Comparison of ENCODE assay signal across 18 cellular contexts in genomic region chr2:131645177-131645765, GRCh38.
DNase-seq lines count a peak whose midpoint lies in the region; FAIRE-seq and TF ChIP-seq lines count a peak whose summit lies in the region.
"Had no signal": no experiment of that assay in that cellular context is flagged by ENCODE, and none has a peak within 500 bp of the region (broad histone marks: within the 10 kb centered on the region; RNA-seq: fewer than 3 reads in every experiment).

No MANE protein-coding gene starts in this region.

- FAIRE-seq in HTR-8/SVneo (lab: Jason Lieb, UNC), result peak; percentile 74
- peak; percentile 92 for FAIRE-seq in urothelium cell line (lab: Jason Lieb, UNC)
- FAIRE-seq: A204.1, D721Med, GM12892, GM18507 had no signal

- H3K4me3 ChIP-seq in CD8-positive, alpha-beta memory T cell (ENCODE audit: low read length), result no peak overlapping the region
- H3K4me3 ChIP-seq: GM23338 had no signal

- H3K27me3 ChIP-seq in H9 (ENCODE audit: insufficient read depth, low read length), result no peaks in the 10 kb centered on the region
- no peaks in the 10 kb centered on the region for H3K27me3 ChIP-seq in CD8-positive, alpha-beta memory T cell (ENCODE audit: insufficient read depth, low read length, poor library complexity, severe bottlenecking)
- H3K27me3 ChIP-seq: BE2C had no signal

- H2BK12ac ChIP-seq in H9 (ENCODE audit: insufficient read length, low read depth, low read length), result no peak overlapping the region

- H3K36me3 Mint-ChIP-seq in H9 (ENCODE audit: insufficient read depth in 1 of 3, low read depth in 3 of 3), result no peaks in the 10 kb centered on the region
- no peaks in the 10 kb centered on the region for H3K36me3 Mint-ChIP-seq in neural crest cell (ENCODE audit: low read depth)
- H3K36me3 Mint-ChIP-seq in CD8-positive, alpha-beta memory T cell, result no peaks in the 10 kb centered on the region
- H3K36me3 Mint-ChIP-seq: CD4-positive, CD25-positive, alpha-beta regulatory T cell had no signal

- peak overlapping the region; percentile 5 for H4K8ac ChIP-seq in H9 (replicated peaks; ENCODE audit: insufficient read length, low read depth, low read length)

- no peak overlapping the region for H2BK20ac ChIP-seq in H9 (ENCODE audit: low read depth, low read length, poor library complexity, severe bottlenecking)

- H3K23ac ChIP-seq in H9 (ENCODE audit: insufficient read length, low read depth, low read length), result no peak overlapping the region

- no peak overlapping the region for H3K14ac ChIP-seq in H9 (ENCODE audit: insufficient read depth, low read length)

- CTCF ChIA-PET in CD8-positive, alpha-beta memory T cell (lab: Charles Lee), result no interaction called here

- H2AK5ac ChIP-seq in H9 (ENCODE audit: insufficient read length, low read length), result no peak overlapping the region

- H3K27me3 Mint-ChIP-seq in H9 (ENCODE audit: low read depth), result peaks cover 9% of the 10 kb centered on the region
- peaks cover 8% of the 10 kb centered on the region for H3K27me3 Mint-ChIP-seq in neural crest cell (ENCODE audit: low read depth)
- peaks cover 12 to 47% of the 10 kb centered on the region in 2 donors for H3K27me3 Mint-ChIP-seq in CD8-positive, alpha-beta memory T cell

- H3K23me2 ChIP-seq in H9 (ENCODE audit: insufficient read length, low read depth, low read length, poor library complexity, severe bottlenecking), result no peaks in the 10 kb centered on the region

- H3T11ph ChIP-seq in H9 (ENCODE audit: low read length), result no peak overlapping the region

- H3K27ac Mint-ChIP-seq in H9 (no peak overlapping the region), neural crest cell (ENCODE audit: unreplicated experiment) (peak overlapping the region; percentile 3)
- H3K27ac Mint-ChIP-seq in CD8-positive, alpha-beta memory T cell, result no peak overlapping the region
- H3K27ac Mint-ChIP-seq: CD4-positive, CD25-positive, alpha-beta regulatory T cell; GM23338 had no signal

- H4K20me1 ChIP-seq in H9 (ENCODE audit: control insufficient read depth, insufficient read depth, insufficient read length), result no peaks in the 10 kb centered on the region

- H3K4me3 Mint-ChIP-seq in H9 (no peak overlapping the region), neural crest cell (no peak overlapping the region)
- no peak overlapping the region for H3K4me3 Mint-ChIP-seq in CD8-positive, alpha-beta memory T cell
- H3K4me3 Mint-ChIP-seq: CD4-positive, CD25-positive, alpha-beta regulatory T cell; GM23338 had no signal

- no peak overlapping the region for H2BK5ac ChIP-seq in H9 (ENCODE audit: insufficient read length, low read length)

- H3K9me3 Mint-ChIP-seq in H9 (peaks cover 0 to 3% of the 10 kb centered on the region in 2 experiments; a peak in 2 of 5 replicates), neural crest cell (peaks cover 4% of the 10 kb centered on the region)
- no peaks in the 10 kb centered on the region for H3K9me3 Mint-ChIP-seq in CD8-positive, alpha-beta memory T cell
- H3K9me3 Mint-ChIP-seq: CD4-positive, CD25-positive, alpha-beta regulatory T cell; GM23338 had no signal

- H2BK15ac ChIP-seq in H9 (ENCODE audit: low read depth, low read length), result no peak overlapping the region

- no peaks in the 10 kb centered on the region for H3K79me1 ChIP-seq in H9 (ENCODE audit: insufficient read depth, low read depth, low read length, poor library complexity, severe bottlenecking)

- H3K9me3 ChIP-seq in H9 (ENCODE audit: control insufficient read depth, low read depth, low read length), result no peaks in the 10 kb centered on the region
- H3K9me3 ChIP-seq in CD8-positive, alpha-beta memory T cell (ENCODE audit: low read length), result no peaks in the 10 kb centered on the region
- H3K9me3 ChIP-seq: BE2C, Caco-2 had no signal

- H3K27ac ChIP-seq in H9 (ENCODE audit: insufficient read length, low read depth, low read length), result no peak overlapping the region
- no peak overlapping the region for H3K27ac ChIP-seq in CD8-positive, alpha-beta memory T cell (ENCODE audit: low read depth, low read length)

- H3K36me3 ChIP-seq in CD8-positive, alpha-beta memory T cell (ENCODE audit: insufficient read depth, low read length), result no peaks in the 10 kb centered on the region
- H3K36me3 ChIP-seq: BE2C had no signal

- H3K79me2 ChIP-seq in H9 (ENCODE audit: insufficient read depth, low read length), result no peaks in the 10 kb centered on the region

- H3K4me2 ChIP-seq in H9 (ENCODE audit: insufficient read depth, insufficient read length, low read length), result no peak overlapping the region
- H3K4me2 ChIP-seq: GM23338 had no signal

- H2BK120ac ChIP-seq in H9 (ENCODE audit: low read depth, low read length, poor library complexity, severe bottlenecking), result no peak overlapping the region

- no peaks in the 10 kb centered on the region for H3K4me1 ChIP-seq in H9 (ENCODE audit: insufficient read depth, low read length)
- H3K4me1 ChIP-seq in CD8-positive, alpha-beta memory T cell (ENCODE audit: insufficient read depth, low read length), result no peaks in the 10 kb centered on the region
- H3K4me1 ChIP-seq: BE2C, Caco-2 had no signal

- WGBS in H9 (ENCODE audit: extremely low coverage, insufficient read length, low lambda C conversion rate), result no CpG with 5 or more reads among the region's 14 CpGs

- H4K5ac ChIP-seq in H9 (ENCODE audit: insufficient read length, low read depth, low read length), result no peak overlapping the region

- no peak overlapping the region for H3K4ac ChIP-seq in H9 (ENCODE audit: low read depth, low read length)

- no peak overlapping the region for H3K9ac ChIP-seq in H9 (ENCODE audit: extremely low read depth, insufficient read length, low read length)

- DNase-seq in H9, result no peak
- DNase-seq in HTR-8/SVneo (ENCODE audit: insufficient read length, low spot score), result no peak
- no peak for DNase-seq in neural crest cell (ENCODE audit: low read depth, low spot score)
- no peak for DNase-seq in urothelium cell line (ENCODE audit: low spot score)
- no peak for DNase-seq in CD8-positive, alpha-beta memory T cell
- DNase-seq in NCI-H2196 (lab: John Stamatoyannopoulos, UW; ENCODE audit: unreplicated experiment), result no peak
- DNase-seq: ACHN; BE2C; C1 segment of cervical spinal cord; Caco-2; CD4-positive, CD25-positive, alpha-beta regulatory T cell; GDM1; H7 had no signal

- no peak overlapping the region for H2AFZ ChIP-seq in H9 (ENCODE audit: low read length)
- H2AFZ ChIP-seq: GM23338 had no signal

- POLR2A ChIA-PET in CD8-positive, alpha-beta memory T cell (lab: Charles Lee), result no interaction called here

- H3K18ac ChIP-seq in H9 (ENCODE audit: insufficient read length, low read depth, low read length), result no peak overlapping the region

- no peaks in the 10 kb centered on the region for H3K4me1 Mint-ChIP-seq in H9
- H3K4me1 Mint-ChIP-seq in neural crest cell, result peaks cover 15% of the 10 kb centered on the region
- H3K4me1 Mint-ChIP-seq in CD8-positive, alpha-beta memory T cell, result no peaks in the 10 kb centered on the region
- H3K4me1 Mint-ChIP-seq: CD4-positive, CD25-positive, alpha-beta regulatory T cell; GM23338 had no signal

- TF ChIP-seq CTCF in H9 (conservative IDR thresholded peaks at IDR 0.05), result no peak
- TF ChIP-seq CTCF in neural crest cell (conservative IDR thresholded peaks at IDR 0.05), result no peak

- no peak overlapping the region for H4K91ac ChIP-seq in H9 (ENCODE audit: insufficient read length, low read depth, low read length)

- H3K56ac ChIP-seq in H9 (ENCODE audit: insufficient read length, low read depth, low read length), result no peak overlapping the region
